Comparison of ENCODE assay signal across 23 cellular contexts in genomic region chr3:193530231-193531165, GRCh38. TPM values are rescaled to one million over a fixed set of nuclear protein-coding genes. Genes with fewer than 3 reads are reported as not detected.
"Had no signal": no experiment of that assay in that cellular context is flagged by ENCODE, and none has a peak within 500 bp of the region (broad histone marks: within the 10 kb centered on the region; RNA-seq: fewer than 3 reads in every experiment).

No MANE protein-coding gene starts in this region.

- H3K4me3 ChIP-seq: coronary artery, heart left ventricle, psoas muscle, right lobe of liver, tibial artery had no signal

- ATAC-seq: heart left ventricle; left lobe of liver; naive thymus-derived CD4-positive, alpha-beta T cell; psoas muscle; right lobe of liver; stimulated activated effector memory CD8-positive, alpha-beta T cell treated with anti-CD3 and anti-CD28 coated beads, Interleukin-12 subunit alpha, Interleukin-12 subunit beta, amount 100 ng/mL, for 72 hours; stimulated activated naive CD8-positive, alpha-beta T cell treated with anti-CD3 and anti-CD28 coated beads, Interleukin-15, Interleukin-2, amounts not matched to agents 100 U/mL and 50 U/mL, for 24 hours had no signal

- H3K27ac ChIP-seq: coronary artery, heart left ventricle, psoas muscle, right lobe of liver, tibial artery had no signal

- H3K27ac Mint-ChIP-seq: endodermal cell; naive thymus-derived CD4-positive, alpha-beta T cell; nephron progenitor cell; stimulated activated effector memory CD8-positive, alpha-beta T cell treated with anti-CD3 and anti-CD28 coated beads, Interleukin-12 subunit alpha, Interleukin-12 subunit beta, amount 100 ng/mL, for 72 hours had no signal

- H3K9me3 ChIP-seq: heart left ventricle, psoas muscle, right lobe of liver, tibial artery had no signal

- H3K36me3 Mint-ChIP-seq: stimulated activated effector memory CD8-positive, alpha-beta T cell treated with anti-CD3 and anti-CD28 coated beads, Interleukin-12 subunit alpha, Interleukin-12 subunit beta, amount 100 ng/mL, for 72 hours had no signal

- H3K36me3 ChIP-seq: heart left ventricle, right lobe of liver, tibial artery had no signal

- H3K9me3 Mint-ChIP-seq: endodermal cell; nephron progenitor cell; stimulated activated effector memory CD8-positive, alpha-beta T cell treated with anti-CD3 and anti-CD28 coated beads, Interleukin-12 subunit alpha, Interleukin-12 subunit beta, amount 100 ng/mL, for 72 hours had no signal

- FAIRE-seq: endothelial cell of umbilical vein, frontal cortex had no signal

- DNase-seq: effector CD4-positive, alpha-beta T cell; endodermal cell; heart left ventricle; hypothalamus; islet precursor cell; mammary epithelial cell; naive thymus-derived CD4-positive, alpha-beta T cell; nephron progenitor cell; psoas muscle; retina; right lobe of liver; stimulated activated CD4-positive, alpha-beta T cell treated with anti-CD3 and anti-CD28 coated beads, Interleukin-4, amount 100 ng/mL, for 1 hour; stimulated activated CD8-positive, alpha-beta memory T cell treated with anti-CD3 and anti-CD28 coated beads, Interleukin-4, amount 100 ng/mL, for 48 hours; stimulated activated naive CD8-positive, alpha-beta T cell treated with anti-CD3 and anti-CD28 coated beads, Interleukin-15, Interleukin-2, amounts not matched to agents 100 U/mL and 50 U/mL, for 24 hours; tibial artery had no signal

- H3K27me3 ChIP-seq: right lobe of liver, tibial artery had no signal

- H3K4me1 ChIP-seq: heart left ventricle, psoas muscle, right lobe of liver, tibial artery had no signal

- H3K4me3 Mint-ChIP-seq: endodermal cell; naive thymus-derived CD4-positive, alpha-beta T cell; nephron progenitor cell; stimulated activated effector memory CD8-positive, alpha-beta T cell treated with anti-CD3 and anti-CD28 coated beads, Interleukin-12 subunit alpha, Interleukin-12 subunit beta, amount 100 ng/mL, for 72 hours had no signal

- H3K4me1 Mint-ChIP-seq: endodermal cell; naive thymus-derived CD4-positive, alpha-beta T cell; nephron progenitor cell; stimulated activated effector memory CD8-positive, alpha-beta T cell treated with anti-CD3 and anti-CD28 coated beads, Interleukin-12 subunit alpha, Interleukin-12 subunit beta, amount 100 ng/mL, for 72 hours had no signal

RNA-seq across cellular contexts. Expression of gene ATP13A4, which starts 24.2 kb away (rescaled TPM):
- total RNA-seq: dermis microvascular lymphatic vessel endothelial cell, endothelial cell of umbilical vein, glomerular endothelial cell, mesenteric fat pad had no signal
- polyA plus RNA-seq: endothelial cell of umbilical vein, heart left ventricle had no signal
